ENCODE assay signal across 28 cellular contexts in the genomic region with DNA sequence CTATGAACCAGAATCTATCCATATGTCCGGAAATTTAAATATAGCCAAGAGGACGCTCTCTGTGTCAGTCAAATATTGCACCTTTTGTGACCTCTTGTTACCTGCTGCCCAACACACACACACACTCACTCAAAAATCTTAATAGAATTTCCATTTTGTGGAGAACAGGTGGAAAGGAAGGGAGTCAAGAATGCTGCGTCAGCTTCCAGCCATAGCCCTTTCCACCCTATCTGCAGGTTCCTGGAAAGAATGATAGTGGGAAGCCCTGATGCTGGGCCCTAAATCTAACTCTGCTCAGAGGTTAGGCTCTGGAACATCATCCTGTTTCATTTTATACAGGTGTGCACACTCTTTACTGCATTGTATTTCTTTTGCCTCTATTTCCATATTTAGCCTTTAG.
"Had no signal": no experiment of that assay in that cellular context is flagged by ENCODE, and none has a peak within 500 bp of the region (broad histone marks: within the 10 kb centered on the region; RNA-seq: fewer than 3 reads in every experiment).

No MANE protein-coding gene starts in this region.

- H3K36me3 ChIP-seq: colonic mucosa, esophagus squamous epithelium, gastrocnemius medialis, gastroesophageal sphincter, heart left ventricle, heart right ventricle had no signal

- ATAC-seq: effector memory CD8-positive, alpha-beta T cell; esophagus mucosa; foreskin keratinocyte; gastrocnemius medialis; gastroesophageal sphincter; heart left ventricle; heart right ventricle had no signal

- H3K4me2 ChIP-seq: hepatocyte had no signal

- H3K27ac Mint-ChIP-seq: dendritic cell treated with granulocyte-macrophage colony-stimulating factor and Interleukin-4, amounts not matched to agents 40 ng/mL and 50 ng/mL, for 4 days; effector memory CD8-positive, alpha-beta T cell; endodermal cell had no signal

- H3K27me3 Mint-ChIP-seq: dendritic cell treated with granulocyte-macrophage colony-stimulating factor and Interleukin-4, amounts not matched to agents 40 ng/mL and 50 ng/mL, for 4 days had no signal

- H3K4me3 Mint-ChIP-seq: dendritic cell treated with granulocyte-macrophage colony-stimulating factor and Interleukin-4, amounts not matched to agents 40 ng/mL and 50 ng/mL, for 4 days; effector memory CD8-positive, alpha-beta T cell; endodermal cell had no signal

- H3K9me3 ChIP-seq: colonic mucosa, esophagus squamous epithelium, gastrocnemius medialis, gastroesophageal sphincter, heart left ventricle, heart right ventricle had no signal

- H3K27ac ChIP-seq: colonic mucosa, coronary artery, dorsolateral prefrontal cortex, foreskin keratinocyte, gastrocnemius medialis, gastroesophageal sphincter, heart left ventricle, heart right ventricle, hepatocyte had no signal

- H2AFZ ChIP-seq: hepatocyte had no signal

- H3K4me1 ChIP-seq: colonic mucosa, gastroesophageal sphincter had no signal

- FAIRE-seq: colon, endometrium, endothelial cell of umbilical vein, frontal cortex had no signal

- H3K9me3 Mint-ChIP-seq: dendritic cell treated with granulocyte-macrophage colony-stimulating factor and Interleukin-4, amounts not matched to agents 40 ng/mL and 50 ng/mL, for 4 days; effector memory CD8-positive, alpha-beta T cell; endodermal cell had no signal

- DNase-seq: colonic mucosa; cortex of kidney; dermis blood vessel endothelial cell; dorsolateral prefrontal cortex; effector CD4-positive, alpha-beta T cell; effector CD8-positive, alpha-beta T cell; effector memory CD4-positive, alpha-beta T cell; effector memory CD8-positive, alpha-beta T cell; endodermal cell; erythroblast; esophagus squamous epithelium; foreskin fibroblast; foreskin keratinocyte; foreskin melanocyte; gastrocnemius medialis; glutamatergic neuron; head of caudate nucleus; heart left ventricle; heart right ventricle had no signal

- H3K79me2 ChIP-seq: hepatocyte had no signal

- H3K4me3 ChIP-seq: colonic mucosa, coronary artery, dorsolateral prefrontal cortex, esophagus squamous epithelium, gastrocnemius medialis, gastroesophageal sphincter, heart left ventricle, heart right ventricle, hepatocyte had no signal

- H3K27me3 ChIP-seq: colonic mucosa, dorsolateral prefrontal cortex, foreskin keratinocyte, gastrocnemius medialis, gastroesophageal sphincter, heart right ventricle, hepatocyte had no signal
